In the genomic region with DNA sequence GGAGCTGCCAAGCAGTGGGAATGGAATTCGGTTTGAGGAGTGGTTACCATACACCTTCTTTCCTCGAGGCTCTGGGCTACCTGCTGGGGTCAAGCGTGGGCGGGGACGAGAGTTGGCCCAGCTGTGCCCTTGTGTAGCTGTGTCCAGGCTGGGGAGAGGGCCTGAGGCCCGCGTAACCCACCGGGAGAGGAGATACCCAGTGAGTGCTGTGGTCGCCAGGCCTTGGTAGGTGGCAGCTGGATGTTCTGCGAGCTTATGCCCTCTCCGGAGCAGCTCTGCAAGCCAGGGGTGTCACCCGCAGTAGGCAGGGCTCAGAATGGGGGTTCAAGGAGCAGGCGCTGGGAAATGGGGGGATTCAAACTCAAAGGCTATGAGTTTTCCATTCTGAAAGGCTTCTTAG, we compare ENCODE assay signal across 30 cellular contexts.
"Had no signal": no experiment of that assay in that cellular context is flagged by ENCODE, and none has a peak within 500 bp of the region (broad histone marks: within the 10 kb centered on the region; RNA-seq: fewer than 3 reads in every experiment).

No MANE protein-coding gene starts in this region.

- H3K4me2 ChIP-seq: KMS-11 had no signal

- H3K4me3 ChIP-seq: ascending aorta, body of pancreas, cardiac muscle cell, MG63 had no signal

- H3K27ac Mint-ChIP-seq: activated CD8-positive, alpha-beta memory T cell treated with anti-CD3 and anti-CD28 coated beads, Interleukin-2, amount 10 ng/mL, durations not matched to agents 7 days and 5 days; activated naive CD4-positive, alpha-beta T cell treated with anti-CD3 and anti-CD28 coated beads, Interleukin-2, amount 50 U/mL, for 72 hours; activated naive CD8-positive, alpha-beta T cell treated with anti-CD3 and anti-CD28 coated beads, Interleukin-2, amount 50 U/mL, for 24 hours; activated T-cell treated with anti-CD3 and anti-CD28 coated beads, Interleukin-2, amount 50 U/mL, for 24 hours; activated T-helper 1 cell treated with anti-CD3 and anti-CD28 coated beads, Interleukin-12 subunit alpha, Interleukin-12 subunit beta, Interleukin-2, Interleukin-4 antibody, amounts not matched to agents 30 ng/mL and 10 ng/mL and 1 ng/mL, durations not matched to agents 14 hours and 24 hours and 36 hours; T-helper 1 cell treated with Interleukin-12 subunit alpha and Interleukin-12 subunit beta and Interleukin-4 antibody, amounts not matched to agents 30 μg/mL and 1 μg/mL, for 36 hours had no signal

- H3K4me3 Mint-ChIP-seq: activated CD8-positive, alpha-beta memory T cell treated with anti-CD3 and anti-CD28 coated beads, Interleukin-2, amount 10 ng/mL, durations not matched to agents 7 days and 5 days; activated naive CD8-positive, alpha-beta T cell treated with anti-CD3 and anti-CD28 coated beads, Interleukin-2, amount 50 U/mL, for 24 hours; activated T-cell treated with anti-CD3 and anti-CD28 coated beads, Interleukin-2, amount 50 U/mL, for 24 hours; activated T-helper 1 cell treated with anti-CD3 and anti-CD28 coated beads, Interleukin-12 subunit alpha, Interleukin-12 subunit beta, Interleukin-2, Interleukin-4 antibody, amounts not matched to agents 30 ng/mL and 10 ng/mL and 1 ng/mL, durations not matched to agents 14 hours and 24 hours and 36 hours; T-helper 1 cell treated with Interleukin-12 subunit alpha and Interleukin-12 subunit beta and Interleukin-4 antibody, amounts not matched to agents 30 μg/mL and 1 μg/mL, for 36 hours had no signal

- H3K27me3 ChIP-seq: ascending aorta, cardiac muscle cell, MG63 had no signal

- H3K36me3 ChIP-seq: ascending aorta, cardiac muscle cell, MG63 had no signal

- H3K4me1 Mint-ChIP-seq: activated CD8-positive, alpha-beta memory T cell treated with anti-CD3 and anti-CD28 coated beads, Interleukin-2, amount 10 ng/mL, durations not matched to agents 7 days and 5 days; activated naive CD8-positive, alpha-beta T cell treated with anti-CD3 and anti-CD28 coated beads, Interleukin-2, amount 50 U/mL, for 24 hours had no signal

- ATAC-seq: activated CD4-positive, CD25-positive, alpha-beta regulatory T cell treated with anti-CD3 and anti-CD28 coated beads, Interleukin-2, amount 50 U/mL, for 24 hours; activated CD8-positive, alpha-beta memory T cell treated with anti-CD3 and anti-CD28 coated beads, Interleukin-2, amount 10 ng/mL, durations not matched to agents 7 days and 5 days; activated naive CD4-positive, alpha-beta T cell treated with anti-CD3 and anti-CD28 coated beads, Interleukin-2, amount 50 U/mL, for 72 hours; activated naive CD8-positive, alpha-beta T cell treated with anti-CD3 and anti-CD28 coated beads, Interleukin-2, amount 50 U/mL, for 24 hours; body of pancreas; Panc1 had no signal

- H3K4me1 ChIP-seq: ascending aorta, body of pancreas had no signal

- H3K9me3 ChIP-seq: ascending aorta, body of pancreas, MG63 had no signal

- H3K9me3 Mint-ChIP-seq: activated naive CD4-positive, alpha-beta T cell treated with anti-CD3 and anti-CD28 coated beads, Interleukin-2, amount 50 U/mL, for 72 hours; activated naive CD8-positive, alpha-beta T cell treated with anti-CD3 and anti-CD28 coated beads, Interleukin-2, amount 50 U/mL, for 24 hours; activated T-cell treated with anti-CD3 and anti-CD28 coated beads, Interleukin-2, amount 50 U/mL, for 24 hours; activated T-helper 1 cell treated with anti-CD3 and anti-CD28 coated beads, Interleukin-12 subunit alpha, Interleukin-12 subunit beta, Interleukin-2, Interleukin-4 antibody, amounts not matched to agents 30 ng/mL and 10 ng/mL and 1 ng/mL, durations not matched to agents 14 hours and 24 hours and 36 hours; T-helper 1 cell treated with Interleukin-12 subunit alpha and Interleukin-12 subunit beta and Interleukin-4 antibody, amounts not matched to agents 30 μg/mL and 1 μg/mL, for 36 hours had no signal

- H3K9ac ChIP-seq: KMS-11 had no signal

- DNase-seq: activated CD4-positive, alpha-beta T cell treated with anti-CD3 and anti-CD28 coated beads for 48 hours; activated CD4-positive, alpha-beta T cell treated with anti-CD3 and anti-CD28 coated beads, Interleukin-2, amount 50 U/mL, for 48 hours; activated CD8-positive, alpha-beta memory T cell treated with anti-CD3 and anti-CD28 coated beads, Interleukin-2, amount 10 ng/mL, durations not matched to agents 7 days and 5 days; activated effector memory CD4-positive, alpha-beta T cell treated with Interleukin-2 at 50 U/mL for 16 hours; activated naive CD4-positive, alpha-beta T cell; activated naive CD8-positive, alpha-beta T cell treated with anti-CD3 and anti-CD28 coated beads, Interleukin-2, amount 50 U/mL, for 24 hours; activated T-cell treated with anti-CD3 and anti-CD28 coated beads, Interleukin-2, amount 50 U/mL, for 24 hours; amniotic stem cell; body of pancreas; MG63; MV-4-11; NCI-H1092 treated with DMSO at 0.1 percent for 48 hours; NCI-H1417 treated with DMSO at 0.1 percent for 48 hours; NCI-H1694; NCI-H2029; NCI-H345; NCI-H510A; NCI-H526 treated with DMSO at 0.1 percent for 48 hours; NCI-H82; OCI-M1; RPMI8226; SHP77 treated with DMSO at 0.1 percent for 48 hours had no signal

- H3K36me3 Mint-ChIP-seq: activated CD8-positive, alpha-beta memory T cell treated with anti-CD3 and anti-CD28 coated beads, Interleukin-2, amount 10 ng/mL, durations not matched to agents 7 days and 5 days; activated naive CD4-positive, alpha-beta T cell treated with anti-CD3 and anti-CD28 coated beads, Interleukin-2, amount 50 U/mL, for 72 hours had no signal

- H3K27me3 Mint-ChIP-seq: activated CD8-positive, alpha-beta memory T cell treated with anti-CD3 and anti-CD28 coated beads, Interleukin-2, amount 10 ng/mL, durations not matched to agents 7 days and 5 days had no signal

- H3K27ac ChIP-seq: ascending aorta, body of pancreas, cardiac muscle cell, KMS-11 had no signal
